ENCODE assay signal across 28 cellular contexts in genomic region chr16:82793550-82794244, GRCh38.
"Had no signal": no experiment of that assay in that cellular context is flagged by ENCODE, and none has a peak within 500 bp of the region (broad histone marks: within the 10 kb centered on the region; RNA-seq: fewer than 3 reads in every experiment).

No MANE protein-coding gene starts in this region.

- H3K9ac ChIP-seq: SK-N-SH had no signal

- FAIRE-seq: bronchial epithelial cell had no signal

- H3K27ac Mint-ChIP-seq: activated CD8-positive, alpha-beta memory T cell treated with anti-CD3 and anti-CD28 coated beads, Interleukin-2, amount 10 ng/mL, durations not matched to agents 7 days and 5 days; activated naive CD4-positive, alpha-beta T cell treated with anti-CD3 and anti-CD28 coated beads, Interleukin-2, amount 50 U/mL, for 72 hours; activated naive CD8-positive, alpha-beta T cell treated with anti-CD3 and anti-CD28 coated beads, Interleukin-2, amount 50 U/mL, for 24 hours; activated T-cell treated with anti-CD3 and anti-CD28 coated beads, Interleukin-2, amount 50 U/mL, for 24 hours had no signal

- H3K36me3 Mint-ChIP-seq: activated CD8-positive, alpha-beta memory T cell treated with anti-CD3 and anti-CD28 coated beads, Interleukin-2, amount 10 ng/mL, durations not matched to agents 7 days and 5 days; activated naive CD4-positive, alpha-beta T cell treated with anti-CD3 and anti-CD28 coated beads, Interleukin-2, amount 50 U/mL, for 72 hours had no signal

- H3K27me3 ChIP-seq: ascending aorta, body of pancreas, Peyer's patch, SJCRH30 had no signal

- H3K9me3 ChIP-seq: ascending aorta, body of pancreas, Peyer's patch, SJCRH30, SK-N-SH had no signal

- H3K4me1 Mint-ChIP-seq: activated CD8-positive, alpha-beta memory T cell treated with anti-CD3 and anti-CD28 coated beads, Interleukin-2, amount 10 ng/mL, durations not matched to agents 7 days and 5 days; activated naive CD8-positive, alpha-beta T cell treated with anti-CD3 and anti-CD28 coated beads, Interleukin-2, amount 50 U/mL, for 24 hours had no signal

- ATAC-seq: activated CD4-positive, CD25-positive, alpha-beta regulatory T cell treated with anti-CD3 and anti-CD28 coated beads, Interleukin-2, amount 50 U/mL, for 24 hours; activated CD8-positive, alpha-beta memory T cell treated with anti-CD3 and anti-CD28 coated beads, Interleukin-2, amount 10 ng/mL, durations not matched to agents 7 days and 5 days; activated naive CD4-positive, alpha-beta T cell treated with anti-CD3 and anti-CD28 coated beads, Interleukin-2, amount 50 U/mL, for 72 hours; activated naive CD8-positive, alpha-beta T cell treated with anti-CD3 and anti-CD28 coated beads, Interleukin-2, amount 50 U/mL, for 24 hours; body of pancreas had no signal

- H3K4me3 ChIP-seq: ascending aorta, body of pancreas, Peyer's patch, SJCRH30 had no signal

- H3K9me3 Mint-ChIP-seq: activated naive CD4-positive, alpha-beta T cell treated with anti-CD3 and anti-CD28 coated beads, Interleukin-2, amount 50 U/mL, for 72 hours; activated naive CD8-positive, alpha-beta T cell treated with anti-CD3 and anti-CD28 coated beads, Interleukin-2, amount 50 U/mL, for 24 hours had no signal

- H3K27ac ChIP-seq: ascending aorta, body of pancreas, Peyer's patch, RWPE1, SJCRH30, WERI-Rb-1 had no signal

- DNase-seq: activated CD4-positive, alpha-beta T cell treated with anti-CD3 and anti-CD28 coated beads for 4 hours; activated CD8-positive, alpha-beta memory T cell treated with anti-CD3 and anti-CD28 coated beads, Interleukin-2, amount 10 ng/mL, durations not matched to agents 7 days and 5 days; activated effector memory CD4-positive, alpha-beta T cell treated with anti-CD3 and anti-CD28 coated beads, Interleukin-2, amount 50 U/mL, for 16 hours; activated naive CD4-positive, alpha-beta T cell treated with Interleukin-2 at 50 U/mL for 16 hours; activated naive CD8-positive, alpha-beta T cell treated with anti-CD3 and anti-CD28 coated beads, Interleukin-2, amount 50 U/mL, for 24 hours; activated T-cell treated with anti-CD3 and anti-CD28 coated beads, Interleukin-2, amount 50 U/mL, for 24 hours; amniotic stem cell; MM.1S; NCI-H1092; NCI-H1417; NCI-H1930; NCI-H2171; NCI-H226; NCI-H526; NCI-H82; OCI-M1; Peyer's patch; Right ventricle myocardium superior; SJCRH30; SK-N-SH; T-helper 1 cell; WERI-Rb-1 had no signal

- H3K36me3 ChIP-seq: Peyer's patch, SJCRH30, WERI-Rb-1 had no signal

- H3K27me3 Mint-ChIP-seq: activated CD8-positive, alpha-beta memory T cell treated with anti-CD3 and anti-CD28 coated beads, Interleukin-2, amount 10 ng/mL, durations not matched to agents 7 days and 5 days; activated naive CD8-positive, alpha-beta T cell treated with anti-CD3 and anti-CD28 coated beads, Interleukin-2, amount 50 U/mL, for 24 hours; activated T-cell treated with anti-CD3 and anti-CD28 coated beads, Interleukin-2, amount 50 U/mL, for 24 hours had no signal

- H3K4me1 ChIP-seq: ascending aorta, body of pancreas, Peyer's patch, SJCRH30 had no signal

- H3K4me2 ChIP-seq: SK-N-SH had no signal

- H3K4me3 Mint-ChIP-seq: activated CD8-positive, alpha-beta memory T cell treated with anti-CD3 and anti-CD28 coated beads, Interleukin-2, amount 10 ng/mL, durations not matched to agents 7 days and 5 days; activated naive CD8-positive, alpha-beta T cell treated with anti-CD3 and anti-CD28 coated beads, Interleukin-2, amount 50 U/mL, for 24 hours; activated T-cell treated with anti-CD3 and anti-CD28 coated beads, Interleukin-2, amount 50 U/mL, for 24 hours had no signal

- H3K9me2 ChIP-seq: SK-N-SH had no signal
